18 cellular contexts compared by ENCODE assay signal in the genomic region with DNA sequence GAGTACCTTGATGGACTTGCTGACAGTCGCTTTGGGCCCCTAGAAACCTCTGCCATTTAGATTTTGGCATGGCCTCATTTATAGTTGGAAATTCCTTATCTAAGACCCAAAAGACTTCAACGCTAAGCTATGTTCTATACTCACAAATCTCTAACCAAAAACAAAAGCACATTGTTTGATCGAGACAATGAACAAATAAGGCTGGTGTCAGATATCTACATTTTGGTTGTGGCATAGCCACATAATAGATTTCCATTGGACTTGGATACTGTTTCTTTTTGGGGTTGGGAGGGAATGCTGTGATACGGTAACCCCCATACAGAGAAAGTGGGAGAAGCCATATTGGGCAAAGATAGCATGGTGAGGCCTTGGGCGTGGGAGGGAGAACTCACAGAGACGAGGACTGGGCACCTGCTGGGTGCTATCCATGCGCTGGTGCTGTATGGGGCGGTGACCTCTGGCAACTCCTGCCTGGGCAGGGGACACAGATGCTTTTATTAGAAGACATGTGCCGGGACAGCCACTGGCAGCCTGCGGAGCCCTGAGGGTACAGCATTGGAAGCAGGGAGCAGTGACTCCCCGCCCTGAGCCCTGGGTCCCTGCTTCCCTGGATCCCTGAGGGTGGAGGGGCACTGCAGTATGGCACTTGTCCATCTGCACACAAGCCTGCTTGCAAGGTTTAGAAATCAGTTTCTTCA.
DNase-seq lines count a peak whose midpoint lies in the region; ATAC-seq and FAIRE-seq lines count a peak whose summit lies in the region.
"Had no signal": no experiment of that assay in that cellular context is flagged by ENCODE, and none has a peak within 500 bp of the region (broad histone marks: within the 10 kb centered on the region; RNA-seq: fewer than 3 reads in every experiment).

No MANE protein-coding gene starts in this region.

- no peak overlapping the region for H3K27ac ChIP-seq in right cardiac atrium (ENCODE audit: low read length)
- H3K27ac ChIP-seq in CD4-positive, alpha-beta memory T cell (ENCODE audit: low read depth, low read length): no peak overlapping the region
- H3K27ac ChIP-seq: BLaER1 treated with 17β-estradiol and CSF1 and Interleukin-3, amounts not matched to agents 10 nM and 100 nM had no signal

- POLR2A ChIA-PET in CD4-positive, alpha-beta memory T cell (lab: Charles Lee; ENCODE audit: partially characterized antibody): no interaction called here

- H3K9me3 ChIP-seq in right cardiac atrium (ENCODE audit: control insufficient read depth, low read length): no peaks in the 10 kb centered on the region
- no peaks in the 10 kb centered on the region for H3K9me3 ChIP-seq in CD4-positive, alpha-beta memory T cell (ENCODE audit: control insufficient read depth in 1 of 2, low read length in 2 of 2)
- H3K9me3 ChIP-seq: BLaER1 treated with 17β-estradiol and CSF1 and Interleukin-3, amounts not matched to agents 10 nM and 100 nM had no signal

- 78% methylated on average over 11 of the region's 11 CpGs for WGBS in right cardiac atrium

- DNase-seq in Right ventricle myocardium inferior (ENCODE audit: missing footprints) (no peak), left cardiac atrium (no peak), right cardiac atrium (peak in 1 of 3 donors; percentile 47), pons (ENCODE audit: low spot score) (peak; percentile 95), frontal cortex (ENCODE audit: low spot score in 2 of 2) (no peak), NCI-H510A (lab: John Stamatoyannopoulos, UW) (no peak)
- DNase-seq in CD4-positive, alpha-beta memory T cell: no peak
- DNase-seq: 8988T, KG1, NCI-H1092 treated with DMSO at 0.1 percent for 48 hours, NCI-H1694, NCI-H2107, NCI-H345, NCI-H69, PC-3 had no signal

- intact Hi-C loops in Right ventricle myocardium inferior (cut with DNase I): no loop called here
- intact Hi-C loops in left cardiac atrium (cut with DNase I): no loop called here
- intact Hi-C loops in right cardiac atrium (cut with DNase I): no loop called here
- intact Hi-C loops in CD4-positive, alpha-beta memory T cell (cut with micrococcal nuclease): no loop called here

- H3K27me3 Mint-ChIP-seq in CD4-positive, alpha-beta memory T cell: peaks cover 1 to 2% of the 10 kb centered on the region in 2 donors

- FAIRE-seq in frontal cortex (lab: Jason Lieb, UNC): no peak

- H3K4me3 ChIP-seq in right cardiac atrium (ENCODE audit: low read length): no peak overlapping the region
- no peak overlapping the region for H3K4me3 ChIP-seq in CD4-positive, alpha-beta memory T cell (ENCODE audit: low read length in 2 of 2)
- H3K4me3 ChIP-seq: BLaER1 treated with 17β-estradiol and CSF1 and Interleukin-3, amounts not matched to agents 10 nM and 100 nM; GM23338 had no signal

- no peaks in the 10 kb centered on the region for H3K36me3 ChIP-seq in CD4-positive, alpha-beta memory T cell (ENCODE audit: insufficient read depth, low read length)

- no peaks in the 10 kb centered on the region for H3K4me1 Mint-ChIP-seq in CD4-positive, alpha-beta memory T cell

- H3K9me3 Mint-ChIP-seq in CD4-positive, alpha-beta memory T cell: no peaks in the 10 kb centered on the region
- H3K9me3 Mint-ChIP-seq: GM23338 had no signal

- H3K36me3 Mint-ChIP-seq in CD4-positive, alpha-beta memory T cell: no peaks in the 10 kb centered on the region

- H3K4me1 ChIP-seq in right cardiac atrium (ENCODE audit: control insufficient read depth, insufficient read depth, low read length): peaks cover 10% of the 10 kb centered on the region
- no peaks in the 10 kb centered on the region for H3K4me1 ChIP-seq in CD4-positive, alpha-beta memory T cell (ENCODE audit: insufficient read depth, low read length)

- H3K27ac Mint-ChIP-seq in CD4-positive, alpha-beta memory T cell: no peak overlapping the region
- H3K27ac Mint-ChIP-seq: GM23338 had no signal

- H3K4me3 Mint-ChIP-seq in CD4-positive, alpha-beta memory T cell: no peak overlapping the region
- H3K4me3 Mint-ChIP-seq: GM23338 had no signal

- CTCF ChIA-PET in CD4-positive, alpha-beta memory T cell (lab: Charles Lee; ENCODE audit: partially characterized antibody): no interaction called here

- ATAC-seq in Right ventricle myocardium inferior (peak; percentile 81), left cardiac atrium (no peak), right cardiac atrium (peak; percentile 10 to 50), HG02885 (IDR thresholded peaks at IDR 0.05; ENCODE audit: poor library complexity, unreplicated experiment) (no peak)
- ATAC-seq: GM23338, PC-3 had no signal

- H3K27me3 ChIP-seq in right cardiac atrium (ENCODE audit: control insufficient read depth, insufficient read depth): no peaks in the 10 kb centered on the region
- H3K27me3 ChIP-seq in CD4-positive, alpha-beta memory T cell (ENCODE audit: insufficient read depth, low read length): no peaks in the 10 kb centered on the region
- H3K27me3 ChIP-seq: BLaER1 treated with 17β-estradiol and CSF1 and Interleukin-3, amounts not matched to agents 10 nM and 100 nM had no signal

Comparison
In these comparisons a context has a peak if more than half of its experiments do, and no peak if none do; other contexts are left out.
1. ATAC-seq: peak in Right ventricle myocardium inferior (single experiment) and right cardiac atrium (2 of 2); none in left cardiac atrium (0 of 2) and HG02885 (single experiment).